1 cellular context compared by ENCODE assay signal in the genomic region with DNA sequence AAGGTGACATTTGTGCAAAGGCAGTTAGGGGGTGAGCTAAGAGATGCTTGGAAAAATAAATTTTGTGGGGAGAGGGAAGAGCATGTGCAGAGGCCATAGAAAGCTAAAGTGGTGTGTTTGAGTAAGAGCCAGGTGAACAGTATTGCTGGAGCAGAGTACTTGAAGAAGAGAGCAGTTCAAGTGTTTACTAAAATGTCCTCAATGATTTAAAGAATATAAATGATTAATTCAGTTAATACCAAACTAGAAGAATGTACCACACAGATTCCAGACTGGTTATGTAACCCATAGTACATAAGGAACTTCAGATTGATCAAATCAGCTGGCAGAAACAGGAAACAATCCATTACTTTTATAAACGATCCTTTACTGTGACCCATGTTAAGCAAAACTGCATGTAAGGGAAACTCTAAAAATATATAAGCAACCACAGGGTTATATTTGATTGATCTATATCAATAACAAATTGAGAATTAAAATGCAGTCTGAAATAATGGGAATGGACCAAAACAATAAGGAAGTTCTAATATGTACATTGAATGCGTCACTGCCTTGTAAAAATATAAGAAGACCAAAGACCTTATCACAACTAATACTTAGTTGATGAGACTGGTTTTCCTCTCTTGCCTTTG.
A peak's percentile ranks its signal among the peaks of the same experiment; 100 is the strongest.
TF ChIP-seq lines count a peak whose summit lies in the region.

No MANE protein-coding gene starts in this region.

TF ChIP-seq in A549, 52 proteins besides CTCF, POLR2A, EP300 and RAD21 (continued from another document):
- TF ChIP-seq HES2 (IDR thresholded peaks at IDR 0.05) (no peak), POLR2AphosphoS2 (conservative IDR thresholded peaks at IDR 0.05; ENCODE audit: low read length) (no peak), USF2 (IDR thresholded peaks at IDR 0.05) (no peak), MAZ (IDR thresholded peaks at IDR 0.05; ENCODE audit: borderline replicate concordance, low read depth, low read length) (no peak), GATA3 (IDR thresholded peaks at IDR 0.05; ENCODE audit: borderline replicate concordance) (peak; percentile 46; the same call in 1 of the 2 replicates), EHMT2 (IDR thresholded peaks at IDR 0.05; ENCODE audit: low read depth) (no peak), CEBPB (IDR thresholded peaks at IDR 0.05) (peak in 1 of 2 experiments; percentile 31; a peak in 1 of 4 replicates)
